In the genomic region with DNA sequence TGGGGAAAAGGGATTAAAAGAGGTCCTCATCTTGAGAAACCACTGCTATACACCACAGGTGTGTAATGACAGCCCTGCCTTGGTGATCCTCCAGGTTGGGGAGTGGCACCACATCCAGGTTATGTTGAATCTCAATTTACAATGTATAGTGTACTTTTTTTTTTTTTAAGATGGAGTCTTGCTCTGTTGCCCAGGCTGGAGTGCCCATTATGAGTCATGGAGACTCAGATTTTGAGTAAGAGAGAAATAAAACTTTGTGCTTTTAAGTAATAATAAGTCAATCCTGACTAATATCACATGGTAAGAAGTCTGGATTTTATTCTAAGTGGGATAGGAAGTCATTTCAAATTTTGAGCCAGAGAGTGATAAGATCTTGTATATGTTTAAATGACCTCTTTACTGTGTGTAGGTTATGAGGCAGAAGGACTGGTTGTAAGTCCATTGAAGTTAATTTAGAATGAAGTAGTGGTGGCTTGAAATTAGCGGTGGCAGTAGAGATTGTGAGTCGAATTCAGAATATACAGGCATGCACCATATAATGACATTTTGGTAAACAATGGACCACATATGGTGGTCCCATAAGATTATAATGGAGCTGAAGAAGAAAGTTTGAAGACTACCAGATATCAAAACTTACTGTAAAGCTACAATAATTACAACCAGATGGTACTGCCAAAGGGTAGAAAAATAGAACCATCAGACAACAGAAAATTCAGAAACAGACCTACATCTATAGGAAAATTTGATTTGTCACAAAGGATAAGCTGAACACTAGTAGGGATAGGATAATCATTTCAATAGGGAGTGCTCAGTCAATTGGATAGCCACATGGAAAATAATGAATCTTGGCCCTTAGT, we compare ENCODE assay signal across 9 cellular contexts. TPM values are rescaled to one million over a fixed set of nuclear protein-coding genes. Genes with fewer than 3 reads are reported as not detected.
DNase-seq lines count a peak whose midpoint lies in the region; ATAC-seq and TF ChIP-seq lines count a peak whose summit lies in the region.
"Had no signal": no experiment of that assay in that cellular context is flagged by ENCODE, and none has a peak within 500 bp of the region (broad histone marks: within the 10 kb centered on the region; RNA-seq: fewer than 3 reads in every experiment).

No MANE protein-coding gene starts in this region.

- peak overlapping the region in 11 of 12 donors; percentile 69 to 97 (median 85) for H3K27ac ChIP-seq in heart left ventricle
- H3K27ac ChIP-seq in subcutaneous abdominal adipose tissue (ENCODE audit: low read depth, low read length), result peak overlapping the region; percentile 27

- WGBS in heart left ventricle, 4 donors, result 81 to 85% (median 83%) methylated on average over 2 of the region's 2 CpGs

- peaks cover 17% of the 10 kb centered on the region for H3K4me1 Mint-ChIP-seq in T-helper 17 cell

- no peak for TF ChIP-seq POLR2A in heart left ventricle (IDR thresholded peaks at IDR 0.05)

- TF ChIP-seq CTCF in heart left ventricle (IDR thresholded peaks at IDR 0.05), result no peak
- TF ChIP-seq CTCF in fibroblast of mammary gland (conservative IDR thresholded peaks at IDR 0.05; ENCODE audit: control insufficient read depth, insufficient read depth, low read depth, low read length), result no peak

- H3K4me3 ChIP-seq in heart left ventricle (no peak overlapping the region), fibroblast of mammary gland (ENCODE audit: control insufficient read depth, low read depth, low read length) (no peak overlapping the region), subcutaneous abdominal adipose tissue (ENCODE audit: low read depth in 1 of 5, low read length in 5 of 5) (no peak overlapping the region)

- DNase-seq in heart left ventricle (no peak), cardiac septum (ENCODE audit: low spot score) (no peak), T-helper 17 cell (no peak), fibroblast of mammary gland (ENCODE audit: low read depth) (peak; percentile 49), NCI-H128 (lab: John Stamatoyannopoulos, UW; ENCODE audit: unreplicated experiment) (no peak), SK-N-DZ (ENCODE audit: low spot score) (no peak)

- peak overlapping the region; percentile 72 for H3K27ac Mint-ChIP-seq in T-helper 17 cell

- H3K36me3 ChIP-seq in heart left ventricle, result peaks cover 0 to 55% (median 28%) of the 10 kb centered on the region in 9 donors
- H3K36me3 ChIP-seq in subcutaneous abdominal adipose tissue (ENCODE audit: control insufficient read depth in 5 of 5, insufficient read depth in 5 of 5, low read length in 5 of 5), result peaks cover 0 to 12% (median 6%) of the 10 kb centered on the region in 5 donors

- no peak overlapping the region for H3K4me3 Mint-ChIP-seq in T-helper 17 cell

- H3K4me1 ChIP-seq in heart left ventricle (peaks cover 3 to 91% (median 61%) of the 10 kb centered on the region in 12 donors), subcutaneous abdominal adipose tissue (ENCODE audit: control insufficient read depth in 5 of 5, insufficient read depth in 5 of 5, low read length in 5 of 5) (peaks cover 0 to 39% (median 17%) of the 10 kb centered on the region in 5 donors)

- no peaks in the 10 kb centered on the region for H3K27me3 Mint-ChIP-seq in T-helper 17 cell

- peaks cover 5% of the 10 kb centered on the region for H3K36me3 Mint-ChIP-seq in T-helper 17 cell (ENCODE audit: low read depth)

- no peak overlapping the region for H3K9ac ChIP-seq in subcutaneous abdominal adipose tissue (ENCODE audit: low read length in 5 of 5)

- ATAC-seq in heart left ventricle (no peak), T-helper 17 cell (no peak), GM18498 (IDR thresholded peaks at IDR 0.05; ENCODE audit: unreplicated experiment) (no peak)

- H3K9me3 ChIP-seq in heart left ventricle, result no peaks in the 10 kb centered on the region
- no peaks in the 10 kb centered on the region for H3K9me3 ChIP-seq in T-helper 17 cell (ENCODE audit: control insufficient read depth, low read length, poor library complexity, severe bottlenecking)
- H3K9me3 ChIP-seq in subcutaneous abdominal adipose tissue (ENCODE audit: control insufficient read depth in 5 of 5, low read length in 5 of 5), result no peaks in the 10 kb centered on the region

- intact Hi-C loops in heart left ventricle (cut with DNase I) (loop anchor here in 6 of 10 donors (2.0 to 5.0 kb wide), 7 partner anchors 37 to 117 kb away; partner anchors contain the start of genes COX17 (in 3 of the 6), ADPRH (in 2 of the 6) and PLA1A (in 2 of the 6)), cardiac septum (cut with DNase I) (loop anchor here (2.0 to 10.0 kb wide), 2 partner anchors 37 to 65 kb away; partner anchors contain the start of genes ADPRH and COX17)

- H3K27me3 ChIP-seq in heart left ventricle (no peaks in the 10 kb centered on the region), subcutaneous abdominal adipose tissue (ENCODE audit: control insufficient read depth in 5 of 5, insufficient read depth in 4 of 5, low read length in 5 of 5) (no peaks in the 10 kb centered on the region)

RNA-seq across cellular contexts. Expression of gene POPDC2, which starts 20.7 kb away (rescaled TPM):
- total RNA-seq in heart left ventricle (100 to 1,000 TPM; 573 to 947 (median 768) TPM), cardiac septum (702 TPM), T-helper 17 cell (1 to 10 TPM; 4.2 to 4.3 TPM)
- polyA plus RNA-seq in heart left ventricle, result 1,000 to 10,000 TPM in 1 of 2 donors, 100 to 1,000 TPM in 1; 511 to 1,022 TPM
- 0.17 and 1.8 TPM in 2 replicates for polyA plus RNA-seq in SK-N-DZ (2014; cell fraction: cytosol; rRNA removed)
- 0.50 and 1.8 TPM in 2 replicates for polyA plus RNA-seq in SK-N-DZ (2014; cell fraction: nucleus; rRNA removed)

RNA-seq across cellular contexts. Expression of gene COX17, which starts 37.5 kb away (rescaled TPM):
- total RNA-seq in heart left ventricle (100 to 1,000 TPM in 5 of 9 donors, 10 to 100 TPM in 4; 73.8 to 173 (median 112) TPM), cardiac septum (130 TPM), T-helper 17 cell (10 to 100 TPM; 26.8 to 28.9 TPM)
- 100 to 1,000 TPM; 176 to 728 TPM for polyA plus RNA-seq in heart left ventricle
- polyA plus RNA-seq in SK-N-DZ (2014; cell fraction: cytosol; rRNA removed), result 27.6 and 28.1 TPM in 2 replicates
- polyA plus RNA-seq in SK-N-DZ (2014; cell fraction: nucleus; rRNA removed), result 24.5 and 26.3 TPM in 2 replicates

RNA-seq across cellular contexts. Expression of gene PLA1A, which starts 42.0 kb away (rescaled TPM):
- total RNA-seq in heart left ventricle (10 to 100 TPM in 1 of 9 donors, 1 to 10 TPM in 6, under 1 TPM in 2; 0.58 to 23.8 (median 1.8) TPM), cardiac septum (2.0 TPM), T-helper 17 cell (under 1 TPM in 1 of 2 donors, not detected in 1; 0.45 TPM)
- polyA plus RNA-seq in heart left ventricle, result 1 to 10 TPM in 1 of 2 donors, under 1 TPM in 1; 0.86 to 2.6 TPM
- polyA plus RNA-seq in SK-N-DZ (2014; cell fraction: cytosol; rRNA removed), result not detected in 2 replicates
- not detected in 2 replicates for polyA plus RNA-seq in SK-N-DZ (2014; cell fraction: nucleus; rRNA removed)
- total RNA-seq: OCI-LY7 had no signal

Comparison
In these comparisons a context has a peak if more than half of its experiments do, and no peak if none do; other contexts are left out.
1. RNA of gene POPDC2, which starts 20.7 kb away (total RNA-seq): 573 to 947 TPM in heart left ventricle and 702 TPM in cardiac septum (single experiment); 4.2 to 4.3 TPM in T-helper 17 cell; every median in the first group is over 100 times any median in the second.